ENCODE assay signal across 30 cellular contexts in genomic region chr6:150659046-150659763, GRCh38. TPM values are rescaled to one million over a fixed set of nuclear protein-coding genes. Genes with fewer than 3 reads are reported as not detected.
DNase-seq lines count a peak whose midpoint lies in the region; ATAC-seq, FAIRE-seq and TF ChIP-seq lines count a peak whose summit lies in the region.
"Had no signal": no experiment of that assay in that cellular context is flagged by ENCODE, and none has a peak within 500 bp of the region (broad histone marks: within the 10 kb centered on the region; RNA-seq: fewer than 3 reads in every experiment).

No MANE protein-coding gene starts in this region.

- DNase-seq in NCI-H2107 (lab: John Stamatoyannopoulos, UW) (peak; percentile 8), NCI-H2107 treated with DMSO at 0.1 percent for 48 hours (lab: John Stamatoyannopoulos, UW; ENCODE audit: unreplicated experiment) (no peak), NCI-H1092 treated with DMSO at 0.1 percent for 48 hours (lab: John Stamatoyannopoulos, UW) (peak; percentile 43), epithelial cell of esophagus (ENCODE audit: low read depth) (peak; percentile 32), small intestine (peak; percentile 87), immature natural killer cell (no peak), left lobe of liver (ENCODE audit: low spot score) (no peak), natural killer cell (no peak)
- DNase-seq: activated CD4-positive, alpha-beta T cell treated with anti-CD3 and anti-CD28 coated beads for 4 hours; activated CD8-positive, alpha-beta memory T cell treated with anti-CD3 and anti-CD28 coated beads for 24 hours; activated T-cell treated with anti-CD3 and anti-CD28 coated beads, Interleukin-2, amount 50 U/mL, for 24 hours; adrenal gland; CD8-positive, alpha-beta T cell; DMS53; effector memory CD8-positive, alpha-beta T cell; esophagus squamous epithelium; gastrocnemius medialis; KBM-7; NCI-H187; NK-92 treated with Interleukin-12 subunit alpha and Interleukin-12 subunit beta, amount 100 ng/mL, for 24 hours; stimulated activated CD8-positive, alpha-beta memory T cell treated with anti-CD3 and anti-CD28 coated beads, Interleukin-4, amount 100 ng/mL, for 48 hours; substantia nigra had no signal

- no peak for ATAC-seq in left lobe of liver
- ATAC-seq in natural killer cell = no peak
- ATAC-seq: CD8-positive, alpha-beta T cell; effector memory CD8-positive, alpha-beta T cell; gastrocnemius medialis had no signal

- H3K9me3 Mint-ChIP-seq in immature natural killer cell (no peaks in the 10 kb centered on the region), natural killer cell (no peaks in the 10 kb centered on the region)
- H3K9me3 Mint-ChIP-seq: activated T-cell treated with anti-CD3 and anti-CD28 coated beads, Interleukin-2, amount 50 U/mL, for 24 hours; CD8-positive, alpha-beta T cell; effector memory CD8-positive, alpha-beta T cell had no signal

- H3K4me1 Mint-ChIP-seq in immature natural killer cell (no peaks in the 10 kb centered on the region), natural killer cell (no peaks in the 10 kb centered on the region)

- H3K4me1 ChIP-seq in small intestine (ENCODE audit: control insufficient read depth in 2 of 2, insufficient read depth in 1 of 2, low read depth in 1 of 2, low read length in 1 of 2) = peaks cover 2 to 3% of the 10 kb centered on the region in 2 donors
- H3K4me1 ChIP-seq: adrenal gland, prostate gland had no signal

- intact Hi-C loops in natural killer cell (cut with micrococcal nuclease) = no loop called here

- H3K36me3 ChIP-seq in small intestine (ENCODE audit: control insufficient read depth in 2 of 2, insufficient read depth in 2 of 2, low read length in 2 of 2) = no peaks in the 10 kb centered on the region
- H3K36me3 ChIP-seq: adrenal gland, gastrocnemius medialis, neutrophil, prostate gland had no signal

- no peak overlapping the region for H3K27ac ChIP-seq in small intestine (ENCODE audit: low read depth in 1 of 2, low read length in 1 of 2)
- H3K27ac ChIP-seq: adrenal gland, coronary artery, gastrocnemius medialis, hepatocyte, neutrophil, prostate gland had no signal

- H3K4me3 Mint-ChIP-seq in immature natural killer cell (no peak overlapping the region), natural killer cell (no peak overlapping the region)
- H3K4me3 Mint-ChIP-seq: activated T-cell treated with anti-CD3 and anti-CD28 coated beads, Interleukin-2, amount 50 U/mL, for 24 hours; CD8-positive, alpha-beta T cell; effector memory CD8-positive, alpha-beta T cell had no signal

- 39 to 53% (median 51%) methylated on average over 6 of the region's 6 CpGs for WGBS in small intestine, 3 donors

- no peak for FAIRE-seq in small intestine (lab: Jason Lieb, UNC)
- FAIRE-seq: G401.6, HTR-8/SVneo, RCC 7860, TTC549 had no signal

- no peaks in the 10 kb centered on the region for H3K27me3 ChIP-seq in small intestine (ENCODE audit: control insufficient read depth in 2 of 2, insufficient read depth in 2 of 2, low read length in 2 of 2)
- H3K27me3 ChIP-seq: adrenal gland, esophagus squamous epithelium, gastrocnemius medialis, hepatocyte, neutrophil had no signal

- H3K27ac Mint-ChIP-seq in immature natural killer cell (no peak overlapping the region), natural killer cell (no peak overlapping the region)
- H3K27ac Mint-ChIP-seq: activated T-cell treated with anti-CD3 and anti-CD28 coated beads, Interleukin-2, amount 50 U/mL, for 24 hours; CD8-positive, alpha-beta T cell; effector memory CD8-positive, alpha-beta T cell had no signal

- H3K36me3 Mint-ChIP-seq in immature natural killer cell (no peaks in the 10 kb centered on the region), natural killer cell (no peaks in the 10 kb centered on the region)
- H3K36me3 Mint-ChIP-seq: CD8-positive, alpha-beta T cell had no signal

- H3K4me3 ChIP-seq in epithelial cell of esophagus (ENCODE audit: low read length) (no peak overlapping the region), small intestine (ENCODE audit: low read depth in 1 of 2, low read length in 2 of 2) (no peak overlapping the region)
- H3K4me3 ChIP-seq: adrenal gland, coronary artery, esophagus squamous epithelium, gastrocnemius medialis, hepatocyte, prostate gland had no signal

- H3K27me3 Mint-ChIP-seq in immature natural killer cell (ENCODE audit: low read depth in 3 of 3) (peaks cover 0 to 5% (median 0%) of the 10 kb centered on the region in 3 donors), natural killer cell (ENCODE audit: low read depth in 2 of 2) (no peaks in the 10 kb centered on the region)
- H3K27me3 Mint-ChIP-seq: activated T-cell treated with anti-CD3 and anti-CD28 coated beads, Interleukin-2, amount 50 U/mL, for 24 hours; effector memory CD8-positive, alpha-beta T cell had no signal

- H3K9me3 ChIP-seq in small intestine (ENCODE audit: control insufficient read depth, low read depth) = no peaks in the 10 kb centered on the region
- H3K9me3 ChIP-seq: adrenal gland, esophagus squamous epithelium, gastrocnemius medialis, neutrophil, prostate gland had no signal

- TF ChIP-seq CTCF in epithelial cell of esophagus (IDR thresholded peaks at IDR 0.05; ENCODE audit: insufficient read depth, low read depth, low read length, missing control alignments) = no peak
- TF ChIP-seq CTCF in natural killer cell (IDR thresholded peaks at IDR 0.05) = no peak

RNA-seq across cellular contexts. Expression of gene PLEKHG1, which starts 59.5 kb away (rescaled TPM):
- polyA plus RNA-seq in small intestine = 1 to 10 TPM; 3.0 to 6.6 (median 5.1) TPM
- under 1 TPM in 2 of 3 donors, not detected in 1; 0.04 to 0.29 TPM for polyA plus RNA-seq in immature natural killer cell
- 8.0 TPM for total RNA-seq in left lobe of liver
- total RNA-seq in natural killer cell = 1 to 10 TPM in 1 of 3 donors, under 1 TPM in 2; 0.29 to 1.4 (median 0.54) TPM

Comparison
In these comparisons a context has a peak if more than half of its experiments do, and no peak if none do; other contexts are left out.
1. DNase-seq: peak in NCI-H2107 (single experiment), NCI-H1092 treated with DMSO at 0.1 percent for 48 hours (single experiment), epithelial cell of esophagus (single experiment) and small intestine (single experiment); none in NCI-H2107 treated with DMSO at 0.1 percent for 48 hours (single experiment), immature natural killer cell (0 of 3), left lobe of liver (single experiment) and natural killer cell (single experiment).